ENCODE assay signal across 8 cellular contexts in genomic region chr13:45341034-45341798, GRCh38. TPM values are rescaled to one million over a fixed set of nuclear protein-coding genes. Genes with fewer than 3 reads are reported as not detected.
A peak's percentile ranks its signal among the peaks of the same experiment; 100 is the strongest.
DNase-seq lines count a peak whose midpoint lies in the region; ATAC-seq and FAIRE-seq lines count a peak whose summit lies in the region.

Gene TPT1 (minus strand): TSS chr13:45341183. CDS start chr13:45341069, 114 bp downstream.

- H3K36me3 Mint-ChIP-seq in activated CD8-positive, alpha-beta memory T cell treated with anti-CD3 and anti-CD28 coated beads, Interleukin-2, amount 10 ng/mL, durations not matched to agents 7 days and 5 days, result peaks cover 54% of the 10 kb centered on the region

- DNase-seq in COLO829 (ENCODE audit: low spot score), result peak; percentile 98
- peak; percentile 95 for DNase-seq in HTR-8/SVneo (ENCODE audit: insufficient read length, low spot score)
- DNase-seq in NOMO-1 treated with dmso at 0.1 percent for 144 hours (lab: John Stamatoyannopoulos, UW; ENCODE audit: unreplicated experiment), result peak; percentile 100
- DNase-seq in activated CD8-positive, alpha-beta memory T cell treated with anti-CD3 and anti-CD28 coated beads, Interleukin-2, amount 10 ng/mL, durations not matched to agents 7 days and 5 days, result peak; percentile 100
- DNase-seq in mesenteric fat pad (ENCODE audit: low spot score), result peak; percentile 100
- DNase-seq in stimulated activated CD8-positive, alpha-beta memory T cell treated with anti-CD3 and anti-CD28 coated beads, Interleukin-15, amount 100 ng/mL, for 24 hours (ENCODE audit: low read depth), result peak; percentile 99

- H3K36me3 ChIP-seq in endocrine pancreas (ENCODE audit: control insufficient read depth, insufficient read depth, low read length), result peaks cover 5% of the 10 kb centered on the region

- H3K9me3 ChIP-seq in endocrine pancreas (ENCODE audit: control insufficient read depth, low read length), result no peaks in the 10 kb centered on the region

- peaks cover 13% of the 10 kb centered on the region for H3K4me1 ChIP-seq in endocrine pancreas (ENCODE audit: control insufficient read depth, insufficient read depth, low read length)

- peak within 1 kb of the TSS; percentile 92 for H3K4me3 Mint-ChIP-seq in activated CD8-positive, alpha-beta memory T cell treated with anti-CD3 and anti-CD28 coated beads, Interleukin-2, amount 10 ng/mL, durations not matched to agents 7 days and 5 days

- no peaks in the 10 kb centered on the region for H3K27me3 ChIP-seq in endocrine pancreas (ENCODE audit: control insufficient read depth, insufficient read depth, low read length)

- H3K4me3 ChIP-seq in endocrine pancreas (ENCODE audit: control insufficient read depth, insufficient read depth, low read length), result peak within 1 kb of the TSS; percentile 92

- CTCF ChIA-PET in activated CD8-positive, alpha-beta memory T cell treated with anti-CD3 and anti-CD28 coated beads, Interleukin-2, amount 10 ng/mL, durations not matched to agents 7 days and 5 days (lab: Charles Lee), result interaction anchor here (0.6 to 8.1 kb wide), 12 partner anchors 10 to 831 kb away, joined by 3 to 52 read pairs (median 4); no protein-coding TSS in a partner anchor

- H3K27me3 Mint-ChIP-seq in activated CD8-positive, alpha-beta memory T cell treated with anti-CD3 and anti-CD28 coated beads, Interleukin-2, amount 10 ng/mL, durations not matched to agents 7 days and 5 days, result no peaks in the 10 kb centered on the region

- peak within 1 kb of the TSS; percentile 96 for H3K9ac ChIP-seq in endocrine pancreas (ENCODE audit: control insufficient read depth, insufficient read depth, low read length)

- peaks cover 48% of the 10 kb centered on the region for H3K4me1 Mint-ChIP-seq in activated CD8-positive, alpha-beta memory T cell treated with anti-CD3 and anti-CD28 coated beads, Interleukin-2, amount 10 ng/mL, durations not matched to agents 7 days and 5 days

- ATAC-seq in GM21367 (IDR thresholded peaks at IDR 0.05; ENCODE audit: unreplicated experiment), result peak; percentile 79
- peak; percentile 87 for ATAC-seq in activated CD8-positive, alpha-beta memory T cell treated with anti-CD3 and anti-CD28 coated beads, Interleukin-2, amount 10 ng/mL, durations not matched to agents 7 days and 5 days

- peak within 1 kb of the TSS; percentile 100 for H3K27ac Mint-ChIP-seq in activated CD8-positive, alpha-beta memory T cell treated with anti-CD3 and anti-CD28 coated beads, Interleukin-2, amount 10 ng/mL, durations not matched to agents 7 days and 5 days

- no peaks in the 10 kb centered on the region for H3K9me3 Mint-ChIP-seq in activated CD8-positive, alpha-beta memory T cell treated with anti-CD3 and anti-CD28 coated beads, Interleukin-2, amount 10 ng/mL, durations not matched to agents 7 days and 5 days (ENCODE audit: low read depth)

- peak; percentile 71 for FAIRE-seq in HTR-8/SVneo (lab: Jason Lieb, UNC)

RNA-seq across cellular contexts. Expression of gene TPT1, which starts in this region (rescaled TPM):
- total RNA-seq in activated CD8-positive, alpha-beta memory T cell treated with anti-CD3 and anti-CD28 coated beads, Interleukin-2, amount 10 ng/mL, durations not matched to agents 7 days and 5 days, result 1,000 to 10,000 TPM; 3,114 to 3,198 TPM
- total RNA-seq in mesenteric fat pad, result 3,722 TPM

Comparison
In these comparisons a context has a peak if more than half of its experiments do, and no peak if none do; other contexts are left out.
1. Peak in every context shown above with its lines: DNase-seq, ATAC-seq and H3K4me3 ChIP-seq.